14 cellular contexts compared by ENCODE assay signal in genomic region chr21:44018813-44019567, GRCh38. TPM values are rescaled to one million over a fixed set of nuclear protein-coding genes. Genes with fewer than 3 reads are reported as not detected.
DNase-seq lines count a peak whose midpoint lies in the region; ATAC-seq and TF ChIP-seq lines count a peak whose summit lies in the region.
"Had no signal": no experiment of that assay in that cellular context is flagged by ENCODE, and none has a peak within 500 bp of the region (broad histone marks: within the 10 kb centered on the region; RNA-seq: fewer than 3 reads in every experiment).

No MANE protein-coding gene starts in this region.

- H3K27ac ChIP-seq in left ventricle myocardium inferior (replicated peaks) (peak overlapping the region; percentile 67), heart left ventricle (peak overlapping the region in 1 of 12 donors; percentile 14), suprapubic skin (no peak overlapping the region), foreskin keratinocyte (no peak overlapping the region)

- intact Hi-C loops in left ventricle myocardium inferior (cut with micrococcal nuclease) (no loop called here), heart left ventricle (cut with DNase I) (no loop called here)

- no peak for TF ChIP-seq POLR2A in heart left ventricle (IDR thresholded peaks at IDR 0.05)
- TF ChIP-seq POLR2A in suprapubic skin (IDR thresholded peaks at IDR 0.05): no peak

- no peak for TF ChIP-seq EP300 in suprapubic skin (IDR thresholded peaks at IDR 0.05)

- H3K27me3 Mint-ChIP-seq in T-cell: no peaks in the 10 kb centered on the region

- H3K9me3 Mint-ChIP-seq in T-cell: no peaks in the 10 kb centered on the region

- ATAC-seq in heart left ventricle (no peak), T-cell (replicated peaks in 1 of 4) (peak; percentile 22 to 41 (median 29)), GM18868 (IDR thresholded peaks at IDR 0.05; ENCODE audit: unreplicated experiment) (no peak), foreskin keratinocyte (no peak)

- H3K4me3 Mint-ChIP-seq in T-cell: peak overlapping the region; percentile 17 to 53 (median 28)

- H3K4me3 ChIP-seq in left ventricle myocardium inferior (no peak overlapping the region), heart left ventricle (no peak overlapping the region), suprapubic skin (no peak overlapping the region)

- H3K4me1 ChIP-seq in left ventricle myocardium inferior (peaks cover 89% of the 10 kb centered on the region), heart left ventricle (peaks cover 0 to 92% (median 42%) of the 10 kb centered on the region in 12 donors), suprapubic skin (peaks cover 40% of the 10 kb centered on the region), foreskin keratinocyte (no peaks in the 10 kb centered on the region)

- POLR2A ChIA-PET in T-cell (lab: Charles Lee): interaction anchor here in 1 of 2 donors (0.6 kb wide), 1 partner anchor 39 kb away, joined by 4 read pairs; no protein-coding TSS in a partner anchor

- 71 to 81% (median 77%) methylated on average over 10 of the region's 10 CpGs for WGBS in heart left ventricle, 4 donors
- WGBS in suprapubic skin: 86% methylated on average over 9 of the region's 10 CpGs

- H3K27me3 ChIP-seq in left ventricle myocardium inferior (ENCODE audit: low read depth): no peaks in the 10 kb centered on the region
- H3K27me3 ChIP-seq in heart left ventricle: no peaks in the 10 kb centered on the region
- no peaks in the 10 kb centered on the region for H3K27me3 ChIP-seq in suprapubic skin
- no peaks in the 10 kb centered on the region for H3K27me3 ChIP-seq in foreskin keratinocyte

- CTCF ChIA-PET in T-cell (lab: Charles Lee): no interaction called here

- peaks cover 4% of the 10 kb centered on the region for H3K36me3 Mint-ChIP-seq in T-cell

- H3K36me3 ChIP-seq in left ventricle myocardium inferior: no peaks in the 10 kb centered on the region
- no peaks in the 10 kb centered on the region for H3K36me3 ChIP-seq in heart left ventricle
- H3K36me3 ChIP-seq in suprapubic skin: no peaks in the 10 kb centered on the region

- TF ChIP-seq CTCF in left ventricle myocardium inferior (IDR thresholded peaks at IDR 0.05; ENCODE audit: borderline replicate concordance): no peak
- no peak for TF ChIP-seq CTCF in heart left ventricle (IDR thresholded peaks at IDR 0.05)
- TF ChIP-seq CTCF in suprapubic skin (IDR thresholded peaks at IDR 0.05): no peak
- no peak for TF ChIP-seq CTCF in foreskin keratinocyte (conservative IDR thresholded peaks at IDR 0.05)

- H3K4me1 Mint-ChIP-seq in T-cell: peaks cover 89 to 92% (median 89%) of the 10 kb centered on the region in 3 donors

- peak overlapping the region; percentile 82 to 84 for H3K27ac Mint-ChIP-seq in T-cell

- no peak for DNase-seq in left ventricle myocardium inferior
- no peak for DNase-seq in heart left ventricle
- DNase-seq in T-cell: no peak
- DNase-seq in effector CD4-positive, alpha-beta T cell: peak; percentile 6
- peak; percentile 20 to 23 for DNase-seq in suprapubic skin (ENCODE audit: low spot score in 2 of 2)
- DNase-seq in foreskin keratinocyte: no peak
- DNase-seq in stimulated activated CD4-positive, alpha-beta T cell treated with anti-CD3 and anti-CD28 coated beads, Interleukin-1b, Interleukin-23, amount 100 ng/mL, for 48 hours: no peak
- DNase-seq: C1 segment of cervical spinal cord; caudate nucleus; GDM1; NCI-H1105 treated with DMSO at 0.1 percent for 48 hours; NCI-H526; stimulated activated CD4-positive, alpha-beta T cell treated with anti-CD3 and anti-CD28 coated beads, Interleukin-2, amount 100 ng/mL, for 24 hours had no signal

- H3K9me3 ChIP-seq in left ventricle myocardium inferior (replicated peaks) (no peaks in the 10 kb centered on the region), heart left ventricle (no peaks in the 10 kb centered on the region), suprapubic skin (no peaks in the 10 kb centered on the region)

RNA-seq across cellular contexts. Expression of gene TRAPPC10, which starts 6.9 kb away (rescaled TPM):
- 21.4 TPM for total RNA-seq in left ventricle myocardium inferior
- total RNA-seq in heart left ventricle: 10 to 100 TPM; 14.6 to 32.0 (median 22.5) TPM
- 10 to 100 TPM in 1 of 2 donors, 1 to 10 TPM in 1; 5.6 to 12.0 TPM for polyA plus RNA-seq in heart left ventricle
- 100 to 1,000 TPM in 2 of 5 donors, 10 to 100 TPM in 3; 82.5 to 144 (median 92.2) TPM for total RNA-seq in T-cell
- 10 to 100 TPM; 31.0 to 51.8 (median 43.0) TPM for total RNA-seq in suprapubic skin
- 24.3 and 27.5 TPM in 2 replicates for total RNA-seq in foreskin keratinocyte
- polyA plus RNA-seq in foreskin keratinocyte: 6.0 and 6.7 TPM in 2 replicates

Comparison
In these comparisons a context has a peak if more than half of its experiments do, and no peak if none do; other contexts are left out.
1. DNase-seq: peak in effector CD4-positive, alpha-beta T cell (single experiment) and suprapubic skin (2 of 2); none in left ventricle myocardium inferior (single experiment), heart left ventricle (0 of 5), T-cell (0 of 34), foreskin keratinocyte (0 of 2) and stimulated activated CD4-positive, alpha-beta T cell treated with anti-CD3 and anti-CD28 coated beads, Interleukin-1b, Interleukin-23, amount 100 ng/mL, for 48 hours (single experiment).
2. ATAC-seq: peak in T-cell (4 of 4); none in heart left ventricle (0 of 4), GM18868 (single experiment) and foreskin keratinocyte (single experiment).